ENCODE assay signal across 27 cellular contexts in the genomic region with DNA sequence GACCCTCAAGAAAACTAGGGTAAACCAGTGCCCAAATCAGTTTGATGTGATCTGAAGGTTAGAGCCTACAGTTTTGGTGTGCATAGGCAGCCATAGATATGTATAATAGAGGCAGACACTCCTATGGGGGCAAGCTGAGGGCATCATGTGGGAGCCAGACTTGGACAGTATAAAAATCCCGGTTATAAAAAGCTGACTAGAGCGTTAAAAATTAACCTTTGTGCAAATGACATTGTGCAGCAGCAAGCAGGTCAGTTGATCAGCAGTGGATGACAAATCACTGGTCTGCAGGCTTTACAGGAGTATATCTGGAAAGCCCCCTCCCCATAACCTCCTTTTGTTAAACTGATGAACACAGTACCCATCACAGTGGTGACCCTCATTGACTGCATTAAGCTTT.
"Had no signal": no experiment of that assay in that cellular context is flagged by ENCODE, and none has a peak within 500 bp of the region (broad histone marks: within the 10 kb centered on the region; RNA-seq: fewer than 3 reads in every experiment).

No MANE protein-coding gene starts in this region.

- H3K27ac ChIP-seq: ascending aorta, KMS-11, RWPE1 had no signal

- H3K27ac Mint-ChIP-seq: activated CD8-positive, alpha-beta T cell treated with anti-CD3 and anti-CD28 coated beads for 36 hours; activated naive CD4-positive, alpha-beta T cell treated with anti-CD3 and anti-CD28 coated beads, Interleukin-2, amount 50 U/mL, for 72 hours; activated naive CD8-positive, alpha-beta T cell treated with anti-CD3 and anti-CD28 coated beads, Interleukin-2, amount 50 U/mL, for 24 hours; brain; T-helper 1 cell treated with Interleukin-12 subunit alpha and Interleukin-12 subunit beta and Interleukin-4 antibody, amounts not matched to agents 30 μg/mL and 1 μg/mL, for 36 hours had no signal

- H3K4me1 Mint-ChIP-seq: activated naive CD8-positive, alpha-beta T cell treated with anti-CD3 and anti-CD28 coated beads, Interleukin-2, amount 50 U/mL, for 24 hours; central memory CD8-positive, alpha-beta T cell had no signal

- H3K36me3 Mint-ChIP-seq: activated naive CD4-positive, alpha-beta T cell treated with anti-CD3 and anti-CD28 coated beads, Interleukin-2, amount 50 U/mL, for 72 hours had no signal

- H3K9me3 Mint-ChIP-seq: brain had no signal

- H3K9ac ChIP-seq: KMS-11 had no signal

- H3K9me3 ChIP-seq: ascending aorta, MG63 had no signal

- H3K4me1 ChIP-seq: ascending aorta had no signal

- H3K36me3 ChIP-seq: ascending aorta, MG63 had no signal

- H3K4me3 ChIP-seq: ascending aorta, MG63 had no signal

- H3K27me3 ChIP-seq: ascending aorta, MG63 had no signal

- DNase-seq: activated CD4-positive, alpha-beta T cell treated with anti-CD3 and anti-CD28 coated beads for 4 hours; activated CD8-positive, alpha-beta memory T cell treated with anti-CD3 and anti-CD28 coated beads, Interleukin-2, amount 50 U/mL, for 4 hours; activated CD8-positive, alpha-beta T cell treated with anti-CD3 and anti-CD28 coated beads for 36 hours; activated effector memory CD4-positive, alpha-beta T cell treated with Interleukin-2 at 50 U/mL for 16 hours; activated naive CD4-positive, alpha-beta T cell treated with Interleukin-2 at 50 U/mL for 16 hours; activated naive CD8-positive, alpha-beta T cell treated with anti-CD3 and anti-CD28 coated beads, Interleukin-2, amount 50 U/mL, for 24 hours; activated T-cell treated with anti-CD3 and anti-CD28 coated beads, Interleukin-2, amount 50 U/mL, for 1 hour; amniotic stem cell; MG63; MV-4-11; NCI-H1105; NCI-H1436; NCI-H1694 treated with DMSO at 0.1 percent for 48 hours; NCI-H2029 treated with DMSO at 0.1 percent for 48 hours; NCI-H345; NCI-H510A; NCI-H69; NK-92 treated with Interleukin-12 subunit alpha and Interleukin-12 subunit beta, amount 100 ng/mL, for 24 hours; OCI-M1; Right ventricle myocardium superior had no signal

- H3K27me3 Mint-ChIP-seq: activated CD8-positive, alpha-beta T cell treated with anti-CD3 and anti-CD28 coated beads for 36 hours; activated naive CD8-positive, alpha-beta T cell treated with anti-CD3 and anti-CD28 coated beads, Interleukin-2, amount 50 U/mL, for 24 hours; central memory CD8-positive, alpha-beta T cell had no signal

- H3K4me3 Mint-ChIP-seq: activated CD8-positive, alpha-beta T cell treated with anti-CD3 and anti-CD28 coated beads for 36 hours; activated naive CD8-positive, alpha-beta T cell treated with anti-CD3 and anti-CD28 coated beads, Interleukin-2, amount 50 U/mL, for 24 hours; brain; central memory CD8-positive, alpha-beta T cell; T-helper 1 cell treated with Interleukin-12 subunit alpha and Interleukin-12 subunit beta and Interleukin-4 antibody, amounts not matched to agents 30 μg/mL and 1 μg/mL, for 36 hours had no signal
